In genomic region chr15:63888146-63888545, GRCh38 we compare ENCODE assay signal across 28 cellular contexts. TPM values are rescaled to one million over a fixed set of nuclear protein-coding genes. Genes with fewer than 3 reads are reported as not detected.
DNase-seq lines count a peak whose midpoint lies in the region; ATAC-seq and TF ChIP-seq lines count a peak whose summit lies in the region.
"Had no signal": no experiment of that assay in that cellular context is flagged by ENCODE, and none has a peak within 500 bp of the region (broad histone marks: within the 10 kb centered on the region; RNA-seq: fewer than 3 reads in every experiment).

No MANE protein-coding gene starts in this region.

- H3K9me1 ChIP-seq in IMR-90 (ENCODE audit: insufficient read depth, low read length): no peaks in the 10 kb centered on the region

- H2BK120ac ChIP-seq in IMR-90 (ENCODE audit: low read depth, low read length): no peak overlapping the region

- no peak overlapping the region for H2AK5ac ChIP-seq in IMR-90 (ENCODE audit: low read depth, low read length)

- no peak overlapping the region for H2BK15ac ChIP-seq in IMR-90 (ENCODE audit: low read depth, low read length)

- WGBS in IMR-90 (ENCODE audit: extremely low coverage in 2 of 2, insufficient read length in 1 of 2), 2 experiments: 80% methylated on average over 1 of the region's 1 CpG; no CpG with 5 or more reads in 1 of the 2 experiments
- WGBS in esophagus squamous epithelium, 2 donors: 75 to 79% methylated on average over 1 of the region's 1 CpG

- DNase-seq in IMR-90 (no peak), dorsolateral prefrontal cortex (peak in 8 of 10 donors; percentile 28 to 68 (median 54)), midbrain (lab: John Stamatoyannopoulos, UW) (peak; percentile 44), esophagus squamous epithelium (lab: John Stamatoyannopoulos, UW) (no peak), NOMO-1 treated with dmso at 0.1 percent for 144 hours (lab: John Stamatoyannopoulos, UW; ENCODE audit: unreplicated experiment) (no peak)
- no peak for DNase-seq in activated CD4-positive, CD25-positive, alpha-beta regulatory T cell treated with anti-CD3 and anti-CD28 coated beads, Interleukin-2, amount 50 U/mL, for 72 hours
- DNase-seq: activated CD4-positive, alpha-beta memory T cell treated with anti-CD3 and anti-CD28 coated beads for 36 hours; activated CD4-positive, CD25-positive, alpha-beta regulatory T cell; activated CD8-positive, alpha-beta memory T cell treated with anti-CD3 and anti-CD28 coated beads, Interleukin-2, amount 50 U/mL, for 4 hours; activated naive CD4-positive, alpha-beta T cell treated with anti-CD3 and anti-CD28 coated beads, Interleukin-2, amount 10 ng/mL, durations not matched to agents 7 days and 5 days; Calu3; HCEC 1CT; KG1; lower lobe of right lung; MM.1S; NCI-H1417; NCI-H446; NCI-H82; RPMI8226; T-helper 1 cell; upper lobe of left lung had no signal

- H3K27ac ChIP-seq in IMR-90 (ENCODE audit: insufficient read depth, low read length) (no peak overlapping the region), dorsolateral prefrontal cortex (peak overlapping the region in 47 of 59 donors; percentile 7 to 92 (median 61)), skeletal muscle tissue (ENCODE audit: low read depth, low read length) (peak overlapping the region; percentile 52), esophagus squamous epithelium (no peak overlapping the region)
- H3K27ac ChIP-seq: breast epithelium, coronary artery, gastroesophageal sphincter, lower lobe of right lung, neural progenitor cell, upper lobe of left lung had no signal

- H2AK9ac ChIP-seq in IMR-90 (replicated peaks; ENCODE audit: low read depth, low read length, poor library complexity): peak overlapping the region; percentile 15

- H3K36me3 ChIP-seq in IMR-90 (ENCODE audit: control insufficient read depth, insufficient read depth, low read length) (no peaks in the 10 kb centered on the region), skeletal muscle tissue (ENCODE audit: control insufficient read depth in 3 of 3, insufficient read depth in 3 of 3, low read length in 3 of 3) (no peaks in the 10 kb centered on the region), esophagus squamous epithelium (no peaks in the 10 kb centered on the region)
- H3K36me3 ChIP-seq: breast epithelium, gastroesophageal sphincter, lower lobe of right lung, neural progenitor cell, upper lobe of left lung had no signal

- H4K20me1 ChIP-seq in IMR-90 (ENCODE audit: insufficient read depth, low read length): no peaks in the 10 kb centered on the region

- no peak overlapping the region for H2BK5ac ChIP-seq in IMR-90 (ENCODE audit: low read depth, low read length, poor library complexity, severe bottlenecking)

- no peak overlapping the region for H2AFZ ChIP-seq in IMR-90 (replicated peaks; ENCODE audit: low read length, poor library complexity)
- H2AFZ ChIP-seq: neural progenitor cell had no signal

- CTCF ChIA-PET in IMR-90 (lab: Yijun Ruan, JAX): interaction anchor here (1.0 kb wide), 1 partner anchor 135 kb away, joined by 3 read pairs; no protein-coding TSS in a partner anchor

- no peaks in the 10 kb centered on the region for H3K79me1 ChIP-seq in IMR-90 (ENCODE audit: low read depth in 1 of 2, low read length in 2 of 2)

- H4K8ac ChIP-seq in IMR-90 (ENCODE audit: low read depth in 2 of 2, low read length in 2 of 2): no peak overlapping the region

- H4K5ac ChIP-seq in IMR-90 (ENCODE audit: low read depth, low read length): no peak overlapping the region

- no peak overlapping the region for H2BK20ac ChIP-seq in IMR-90 (ENCODE audit: low read depth, low read length)

- BruUV-seq in IMR-90 (replicated peaks; lab: Mats Ljungman, UMichigan): no TSS peak

- H3K4me1 ChIP-seq in IMR-90 (ENCODE audit: control insufficient read depth, insufficient read depth, low read length) (no peaks in the 10 kb centered on the region), skeletal muscle tissue (ENCODE audit: control insufficient read depth in 3 of 3, insufficient read depth in 3 of 3, low read length in 3 of 3) (peaks cover 51 to 62% (median 55%) of the 10 kb centered on the region in 3 donors), esophagus squamous epithelium (peaks cover 0 to 16% (median 6%) of the 10 kb centered on the region in 3 donors)
- H3K4me1 ChIP-seq: breast epithelium had no signal

- dilution Hi-C loops in IMR-90 (cut with HindIII; ENCODE audit: low sequenced_read_pairs, unreplicated experiment): no loop called here

- H4K91ac ChIP-seq in IMR-90 (ENCODE audit: insufficient read depth, low read depth, low read length): no peak overlapping the region

- no peak for TF ChIP-seq CTCF in IMR-90 (conservative IDR thresholded peaks at IDR 0.05; ENCODE audit: low read depth, low read length)
- TF ChIP-seq CTCF in dorsolateral prefrontal cortex (IDR thresholded peaks at IDR 0.05 in 54 of 56, conservative IDR thresholded peaks at IDR 0.05 in 2 of 56; ENCODE audit: low read depth in 1 of 56, partially characterized antibody in 56 of 56): peak in 4 of 56 donors; percentile 4 to 33 (median 14)
- no peak for TF ChIP-seq CTCF in esophagus squamous epithelium (IDR thresholded peaks at IDR 0.05)

- no peak overlapping the region for H3K56ac ChIP-seq in IMR-90 (ENCODE audit: extremely low read depth, insufficient read depth, low read length)

- no peak overlapping the region for H3K9ac ChIP-seq in IMR-90 (ENCODE audit: low read depth, low read length)
- no peak overlapping the region for H3K9ac ChIP-seq in skeletal muscle tissue (ENCODE audit: low read depth in 1 of 3, low read length in 3 of 3)
- H3K9ac ChIP-seq: neural progenitor cell had no signal

- H3K27me3 ChIP-seq in IMR-90 (ENCODE audit: control insufficient read depth, insufficient read depth, low read length): peaks cover 16% of the 10 kb centered on the region
- H3K27me3 ChIP-seq in dorsolateral prefrontal cortex: no peaks in the 10 kb centered on the region
- no peaks in the 10 kb centered on the region for H3K27me3 ChIP-seq in skeletal muscle tissue (ENCODE audit: control insufficient read depth in 3 of 3, insufficient read depth in 3 of 3, low read length in 3 of 3)
- H3K27me3 ChIP-seq in esophagus squamous epithelium: no peaks in the 10 kb centered on the region
- H3K27me3 ChIP-seq: breast epithelium, gastroesophageal sphincter, neural progenitor cell, upper lobe of left lung had no signal

- in situ Hi-C loops in IMR-90 (cut with MboI; ENCODE audit: low sequenced_read_pairs): no loop called here

- ATAC-seq in IMR-90 (ENCODE audit: low read depth) (no peak), HG03460 (IDR thresholded peaks at IDR 0.05; ENCODE audit: unreplicated experiment) (no peak)
- ATAC-seq: lower lobe of right lung had no signal

- intact Hi-C loops in IMR-90 (cut with micrococcal nuclease): no loop called here
- intact Hi-C loops in dorsolateral prefrontal cortex (cut with DNase I): loop anchor here in 1 of 2 donors (5.0 kb wide), 1 partner anchor 179 kb away; no protein-coding TSS in a partner anchor
- intact Hi-C loops in esophagus squamous epithelium (cut with DNase I): no loop called here

- H3K9me3 ChIP-seq in IMR-90 (ENCODE audit: control insufficient read depth, insufficient read depth, low read length): no peaks in the 10 kb centered on the region
- H3K9me3 ChIP-seq in skeletal muscle tissue (ENCODE audit: control insufficient read depth in 3 of 3, low read length in 3 of 3): no peaks in the 10 kb centered on the region
- H3K9me3 ChIP-seq in esophagus squamous epithelium: no peaks in the 10 kb centered on the region
- H3K9me3 ChIP-seq: breast epithelium, gastroesophageal sphincter, lower lobe of right lung, upper lobe of left lung had no signal

- TF ChIP-seq RAD21 in IMR-90 (IDR thresholded peaks at IDR 0.05; ENCODE audit: low read length): no peak

- H3K4me3 ChIP-seq in IMR-90 (ENCODE audit: insufficient read depth, low read depth, low read length): no peak overlapping the region
- H3K4me3 ChIP-seq in dorsolateral prefrontal cortex: no peak overlapping the region
- no peak overlapping the region for H3K4me3 ChIP-seq in skeletal muscle tissue (ENCODE audit: low read length in 3 of 3)
- no peak overlapping the region for H3K4me3 ChIP-seq in esophagus squamous epithelium
- H3K4me3 ChIP-seq: breast epithelium, coronary artery, gastroesophageal sphincter, lower lobe of right lung, neural progenitor cell, skin epidermis, upper lobe of left lung had no signal

- no peak overlapping the region for H3K4me2 ChIP-seq in IMR-90 (ENCODE audit: low read depth, low read length)
- H3K4me2 ChIP-seq: neural progenitor cell had no signal

- H3K23ac ChIP-seq in IMR-90 (ENCODE audit: low read depth, low read length): no peak overlapping the region

- no peak overlapping the region for H3K14ac ChIP-seq in IMR-90 (replicated peaks; ENCODE audit: low read depth, low read length)

- H3K18ac ChIP-seq in IMR-90 (ENCODE audit: low read depth, low read length): no peak overlapping the region

- TF ChIP-seq POLR2A in IMR-90 (IDR thresholded peaks at IDR 0.05; ENCODE audit: low read depth, low read length) (no peak), esophagus squamous epithelium (IDR thresholded peaks at IDR 0.05) (no peak)

- H3K4ac ChIP-seq in IMR-90 (ENCODE audit: low read depth, low read length): no peak overlapping the region

- POLR2A ChIA-PET in IMR-90 (lab: Charles Lee; ENCODE audit: unreplicated experiment): no interaction called here

TF ChIP-seq in IMR-90, 13 proteins besides CTCF, POLR2A, EP300 and RAD21 (continues in another document):
- TF ChIP-seq BHLHE40 (IDR thresholded peaks at IDR 0.05; ENCODE audit: low read depth, low read length): no peak
- no peak for TF ChIP-seq FOS (IDR thresholded peaks at IDR 0.05; ENCODE audit: low read depth, low read length)
- TF ChIP-seq, protein P1, sequence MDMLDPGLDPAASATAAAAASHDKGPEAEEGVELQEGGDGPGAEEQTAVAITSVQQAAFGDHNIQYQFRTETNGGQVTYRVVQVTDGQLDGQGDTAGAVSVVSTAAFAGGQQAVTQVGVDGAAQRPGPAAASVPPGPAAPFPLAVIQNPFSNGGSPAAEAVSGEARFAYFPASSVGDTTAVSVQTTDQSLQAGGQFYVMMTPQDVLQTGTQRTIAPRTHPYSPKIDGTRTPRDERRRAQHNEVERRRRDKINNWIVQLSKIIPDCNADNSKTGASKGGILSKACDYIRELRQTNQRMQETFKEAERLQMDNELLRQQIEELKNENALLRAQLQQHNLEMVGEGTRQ (IDR thresholded peaks at IDR 0.05; ENCODE audit: low read depth, low read length): no peak
- no peak for TF ChIP-seq MXI1 (IDR thresholded peaks at IDR 0.05; ENCODE audit: borderline replicate concordance, low read depth, low read length)
- no peak for TF ChIP-seq RCOR1 (IDR thresholded peaks at IDR 0.05; ENCODE audit: insufficient replicate concordance, low read length)
- no peak for TF ChIP-seq CEBPB (IDR thresholded peaks at IDR 0.05; ENCODE audit: low read depth, low read length)
- no peak for TF ChIP-seq MAFK (IDR thresholded peaks at IDR 0.05; ENCODE audit: low read depth, low read length)
- no peak for TF ChIP-seq RFX5 (IDR thresholded peaks at IDR 0.05; ENCODE audit: low read depth, low read length)

RNA-seq across cellular contexts. Expression of gene HERC1, which starts 54.4 kb away (rescaled TPM):
- total RNA-seq in IMR-90 (2012; rRNA removed) (98.0 and 109 TPM in 2 replicates), dorsolateral prefrontal cortex (100 to 1,000 TPM; 183 to 324 (median 251) TPM), skeletal muscle tissue (101 TPM), esophagus squamous epithelium (10 to 100 TPM; 41.7 to 69.2 (median 59.0) TPM)
- polyA plus RNA-seq in IMR-90 (2012; rRNA removed): 22.0 and 28.6 TPM in 2 replicates
- polyA plus RNA-seq in IMR-90 (2012; cell fraction: cytosol; rRNA removed): 13.6 and 14.5 TPM in 2 replicates
- polyA plus RNA-seq in IMR-90 (2012; cell fraction: nucleus; rRNA removed; ENCODE audit: low replicate concordance): 24.4 and 30.1 TPM in 2 replicates

Comparison
In these comparisons a context has a peak if more than half of its experiments do, and no peak if none do; other contexts are left out.
1. DNase-seq: peak in dorsolateral prefrontal cortex (8 of 10) and midbrain (single experiment); none in IMR-90 (single experiment), esophagus squamous epithelium (single experiment), NOMO-1 treated with dmso at 0.1 percent for 144 hours (single experiment) and activated CD4-positive, CD25-positive, alpha-beta regulatory T cell treated with anti-CD3 and anti-CD28 coated beads, Interleukin-2, amount 50 U/mL, for 72 hours (single experiment).
2. H3K27ac ChIP-seq: peak in dorsolateral prefrontal cortex (47 of 59) and skeletal muscle tissue (single experiment); none in IMR-90 (single experiment) and esophagus squamous epithelium (0 of 4).